In the genomic region with DNA sequence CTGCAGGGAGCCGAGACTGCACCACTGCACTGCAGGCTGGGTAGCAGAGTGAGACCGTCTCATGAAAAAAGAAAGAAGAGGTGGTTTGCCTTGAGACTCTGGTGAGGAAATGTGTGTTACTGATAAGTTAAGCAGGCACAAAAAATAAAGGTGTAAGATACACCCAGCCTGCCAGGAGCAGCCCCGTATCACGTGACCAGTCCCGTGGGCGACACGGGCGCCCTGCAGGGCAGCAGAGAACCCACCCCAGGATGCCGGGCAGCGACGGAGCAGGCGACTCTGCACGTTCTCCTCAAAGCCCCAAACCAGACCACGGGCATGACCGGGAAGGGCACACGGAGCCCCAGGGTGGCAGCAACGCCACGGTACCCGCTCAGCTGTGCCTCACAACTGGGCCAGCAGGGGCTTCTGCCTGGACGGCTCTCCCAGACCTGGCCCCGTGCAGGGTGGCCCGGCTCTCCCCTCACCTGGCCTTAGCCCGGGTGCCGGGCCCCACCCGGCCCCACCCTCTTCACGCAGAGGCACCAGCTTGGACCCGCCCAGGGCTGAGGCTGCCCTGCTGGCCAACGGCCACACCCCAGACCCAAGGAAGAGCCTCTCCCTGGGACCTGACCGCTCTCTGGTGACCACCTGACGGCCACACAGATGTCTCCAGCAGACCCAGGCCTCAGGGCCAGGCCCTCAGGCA, we compare ENCODE assay signal across 1 cellular context.
TF ChIP-seq lines count a peak whose summit lies in the region.

No MANE protein-coding gene starts in this region.

TF ChIP-seq in GM12891, 5 proteins besides CTCF, POLR2A, EP300 and RAD21:
- TF ChIP-seq SPI1 (IDR thresholded peaks at IDR 0.05; ENCODE audit: low read depth, low read length) (no peak), POLR2AphosphoS5 (IDR thresholded peaks at IDR 0.05; ENCODE audit: low read depth, low read length) (0 out of 2 replicates have a peak, but pooled peaks have one; percentile 4)
